9 cellular contexts compared by ENCODE assay signal in the genomic region with DNA sequence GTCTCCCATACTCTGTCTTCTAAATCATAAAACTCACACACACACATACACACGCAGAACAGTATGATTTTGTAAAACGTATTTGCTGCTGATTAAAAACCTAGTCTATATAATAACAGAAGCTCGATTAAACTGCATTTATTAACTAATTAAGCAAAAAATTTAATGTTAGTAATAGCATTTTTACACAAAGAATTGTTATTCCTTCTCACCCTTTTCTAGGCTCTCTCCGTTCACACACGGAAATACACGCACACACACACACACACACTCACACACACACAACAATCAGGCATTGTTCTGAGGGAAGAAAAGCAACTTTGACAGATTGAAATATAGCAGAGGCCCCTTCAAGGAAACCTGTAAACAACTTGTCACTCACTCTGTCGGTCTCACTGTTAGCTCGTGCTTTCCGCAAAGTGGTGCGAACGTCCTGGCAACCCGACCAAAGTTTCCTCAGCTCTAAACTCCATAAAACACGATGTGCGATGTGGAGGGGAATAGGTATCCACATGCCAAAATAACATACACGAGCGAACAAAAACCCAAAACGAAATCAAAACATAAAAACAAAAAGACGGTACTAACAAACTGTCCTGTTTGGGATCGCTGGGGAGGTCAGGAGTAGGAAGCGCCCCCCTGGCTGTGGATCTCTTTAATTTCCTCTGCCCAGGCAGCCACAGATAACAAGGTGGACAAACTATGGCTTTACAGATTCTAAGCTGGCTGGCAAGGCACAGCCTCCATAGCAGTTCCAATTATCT. TPM values are rescaled to one million over a fixed set of nuclear protein-coding genes. Genes with fewer than 3 reads are reported as not detected.
DNase-seq lines count a peak whose midpoint lies in the region; ATAC-seq and TF ChIP-seq lines count a peak whose summit lies in the region.
"Had no signal": no experiment of that assay in that cellular context is flagged by ENCODE, and none has a peak within 500 bp of the region (broad histone marks: within the 10 kb centered on the region; RNA-seq: fewer than 3 reads in every experiment).

No MANE protein-coding gene starts in this region.

- TF ChIP-seq CTCF in 22Rv1 (IDR thresholded peaks at IDR 0.05) (peak; percentile 16; the same call in 1 of the 2 replicates), esophagus muscularis mucosa (IDR thresholded peaks at IDR 0.05) (no peak)

- H3K9me3 Mint-ChIP-seq in activated naive CD8-positive, alpha-beta T cell treated with anti-CD3 and anti-CD28 coated beads, Interleukin-2, amount 50 U/mL, for 24 hours, result no peaks in the 10 kb centered on the region
- no peaks in the 10 kb centered on the region for H3K9me3 Mint-ChIP-seq in activated CD4-positive, alpha-beta memory T cell treated with anti-CD3 and anti-CD28 coated beads, Interleukin-2, amount 10 ng/mL, durations not matched to agents 7 days and 5 days

- WGBS in esophagus muscularis mucosa, result 2% methylated on average over 20 of the region's 20 CpGs
- 0% methylated on average over 2 to 3 of the region's 20 CpGs for WGBS in mesodermal cell (ENCODE audit: insufficient coverage in 2 of 2), 2 experiments

- no peak for ATAC-seq in activated naive CD8-positive, alpha-beta T cell treated with anti-CD3 and anti-CD28 coated beads, Interleukin-2, amount 50 U/mL, for 24 hours
- no peak for ATAC-seq in HG02759 (IDR thresholded peaks at IDR 0.05; ENCODE audit: unreplicated experiment)

- H3K36me3 ChIP-seq in esophagus muscularis mucosa (no peaks in the 10 kb centered on the region), mesodermal cell (ENCODE audit: control insufficient read depth, insufficient read depth, low read length) (no peaks in the 10 kb centered on the region)

- H3K4me3 ChIP-seq in esophagus muscularis mucosa (peak overlapping the region; percentile 44 to 58 (median 46)), mesodermal cell (ENCODE audit: extremely low read depth, insufficient read depth, low read length, poor library complexity, severe bottlenecking) (peak overlapping the region; percentile 53)

- H3K27me3 Mint-ChIP-seq in activated naive CD8-positive, alpha-beta T cell treated with anti-CD3 and anti-CD28 coated beads, Interleukin-2, amount 50 U/mL, for 24 hours, result peaks cover 2% of the 10 kb centered on the region
- no peaks in the 10 kb centered on the region for H3K27me3 Mint-ChIP-seq in activated CD4-positive, alpha-beta memory T cell treated with anti-CD3 and anti-CD28 coated beads, Interleukin-2, amount 10 ng/mL, durations not matched to agents 7 days and 5 days

- CTCF ChIA-PET in activated CD4-positive, alpha-beta memory T cell treated with anti-CD3 and anti-CD28 coated beads, Interleukin-2, amount 10 ng/mL, durations not matched to agents 7 days and 5 days (lab: Charles Lee), result no interaction called here

- H3K27ac Mint-ChIP-seq in activated naive CD8-positive, alpha-beta T cell treated with anti-CD3 and anti-CD28 coated beads, Interleukin-2, amount 50 U/mL, for 24 hours, result no peak overlapping the region
- no peak overlapping the region for H3K27ac Mint-ChIP-seq in activated CD4-positive, alpha-beta memory T cell treated with anti-CD3 and anti-CD28 coated beads, Interleukin-2, amount 10 ng/mL, durations not matched to agents 7 days and 5 days
- H3K27ac Mint-ChIP-seq: CD8-positive, alpha-beta memory T cell had no signal

- no peaks in the 10 kb centered on the region for H3K4me1 Mint-ChIP-seq in activated naive CD8-positive, alpha-beta T cell treated with anti-CD3 and anti-CD28 coated beads, Interleukin-2, amount 50 U/mL, for 24 hours
- no peaks in the 10 kb centered on the region for H3K4me1 Mint-ChIP-seq in activated CD4-positive, alpha-beta memory T cell treated with anti-CD3 and anti-CD28 coated beads, Interleukin-2, amount 10 ng/mL, durations not matched to agents 7 days and 5 days
- H3K4me1 Mint-ChIP-seq: CD8-positive, alpha-beta memory T cell had no signal

- H3K4me3 Mint-ChIP-seq in activated naive CD8-positive, alpha-beta T cell treated with anti-CD3 and anti-CD28 coated beads, Interleukin-2, amount 50 U/mL, for 24 hours, result no peak overlapping the region
- H3K4me3 Mint-ChIP-seq in activated CD4-positive, alpha-beta memory T cell treated with anti-CD3 and anti-CD28 coated beads, Interleukin-2, amount 10 ng/mL, durations not matched to agents 7 days and 5 days, result no peak overlapping the region
- H3K4me3 Mint-ChIP-seq: CD8-positive, alpha-beta memory T cell had no signal

- H3K27ac ChIP-seq in 22Rv1, result peak overlapping the region; percentile 73
- no peak overlapping the region for H3K27ac ChIP-seq in esophagus muscularis mucosa (replicated peaks in 1 of 4)
- H3K27ac ChIP-seq in mesodermal cell (ENCODE audit: low read depth, low read length, severe bottlenecking), result peak overlapping the region; percentile 95

- H3K36me3 Mint-ChIP-seq in activated naive CD8-positive, alpha-beta T cell treated with anti-CD3 and anti-CD28 coated beads, Interleukin-2, amount 50 U/mL, for 24 hours (ENCODE audit: low read depth), result no peaks in the 10 kb centered on the region
- no peaks in the 10 kb centered on the region for H3K36me3 Mint-ChIP-seq in activated CD4-positive, alpha-beta memory T cell treated with anti-CD3 and anti-CD28 coated beads, Interleukin-2, amount 10 ng/mL, durations not matched to agents 7 days and 5 days (ENCODE audit: low read depth)
- H3K36me3 Mint-ChIP-seq: CD8-positive, alpha-beta memory T cell had no signal

- no peak for TF ChIP-seq EP300 in esophagus muscularis mucosa (IDR thresholded peaks at IDR 0.05)

- TF ChIP-seq POLR2A in esophagus muscularis mucosa (IDR thresholded peaks at IDR 0.05; ENCODE audit: low read depth), result no peak

- H3K4me1 ChIP-seq in esophagus muscularis mucosa, result peaks cover 0 to 27% (median 23%) of the 10 kb centered on the region in 4 donors
- peaks cover 20% of the 10 kb centered on the region for H3K4me1 ChIP-seq in mesodermal cell (ENCODE audit: control insufficient read depth, insufficient read depth, low read length, poor library complexity, severe bottlenecking)

- intact Hi-C loops in esophagus muscularis mucosa (cut with DNase I), result no loop called here

- no peaks in the 10 kb centered on the region for H3K9me3 ChIP-seq in esophagus muscularis mucosa
- H3K9me3 ChIP-seq in mesodermal cell (ENCODE audit: control insufficient read depth, low read length), result no peaks in the 10 kb centered on the region

- peaks cover 0 to 41% (median 10%) of the 10 kb centered on the region in 4 donors for H3K27me3 ChIP-seq in esophagus muscularis mucosa

- peak; percentile 68 for DNase-seq in NCI-H2196 (lab: John Stamatoyannopoulos, UW; ENCODE audit: unreplicated experiment)
- DNase-seq in esophagus muscularis mucosa (ENCODE audit: extremely low spot score), result no peak
- no peak for DNase-seq in activated naive CD8-positive, alpha-beta T cell treated with anti-CD3 and anti-CD28 coated beads, Interleukin-2, amount 50 U/mL, for 24 hours
- no peak for DNase-seq in activated CD4-positive, alpha-beta memory T cell treated with anti-CD3 and anti-CD28 coated beads, Interleukin-2, amount 10 ng/mL, durations not matched to agents 7 days and 5 days
- DNase-seq in NOMO-1 treated with DMSO at 0.1 percent for 48 hours (lab: John Stamatoyannopoulos, UW; ENCODE audit: unreplicated experiment), result no peak
- DNase-seq: CD8-positive, alpha-beta memory T cell had no signal

- POLR2A ChIA-PET in activated CD4-positive, alpha-beta memory T cell treated with anti-CD3 and anti-CD28 coated beads, Interleukin-2, amount 10 ng/mL, durations not matched to agents 7 days and 5 days (lab: Charles Lee), result no interaction called here

RNA-seq across cellular contexts. Expression of a gene that starts 0.7 kb away (rescaled TPM):
- 10 to 100 TPM in 1 of 4 donors, 1 to 10 TPM in 3; 7.1 to 11.6 (median 8.8) TPM for total RNA-seq in esophagus muscularis mucosa
- 12.1 TPM for polyA plus RNA-seq in mesodermal cell (2013, experiment 1 of 2)
- 10.8 TPM for polyA plus RNA-seq in mesodermal cell (2013, experiment 2 of 2)
- under 1 TPM; 0.45 to 0.75 TPM for total RNA-seq in activated CD4-positive, alpha-beta memory T cell treated with anti-CD3 and anti-CD28 coated beads, Interleukin-2, amount 10 ng/mL, durations not matched to agents 7 days and 5 days
- polyA plus RNA-seq: CD8-positive, alpha-beta memory T cell had no signal

Comparison
In these comparisons a context has a peak if more than half of its experiments do, and no peak if none do; other contexts are left out.
1. H3K27ac ChIP-seq: peak in 22Rv1 (single experiment) and mesodermal cell (single experiment); none in esophagus muscularis mucosa (0 of 4).
2. RNA of a gene that starts 0.7 kb away (total RNA-seq): 7.1 to 11.6 TPM in esophagus muscularis mucosa; 0.45 to 0.75 TPM in activated CD4-positive, alpha-beta memory T cell treated with anti-CD3 and anti-CD28 coated beads, Interleukin-2, amount 10 ng/mL, durations not matched to agents 7 days and 5 days; every median in the first group is over 4 times any median in the second.